In genomic region chr10:119131512-119132240, GRCh38 we compare ENCODE assay signal across 9 cellular contexts. TPM values are rescaled to one million over a fixed set of nuclear protein-coding genes. Genes with fewer than 3 reads are reported as not detected.
DNase-seq lines count a peak whose midpoint lies in the region; ATAC-seq, FAIRE-seq and TF ChIP-seq lines count a peak whose summit lies in the region.
"Had no signal": no experiment of that assay in that cellular context is flagged by ENCODE, and none has a peak within 500 bp of the region (broad histone marks: within the 10 kb centered on the region; RNA-seq: fewer than 3 reads in every experiment).

No MANE protein-coding gene starts in this region.

- H3K4me3 Mint-ChIP-seq in progenitor cell of endocrine pancreas (ENCODE audit: low read depth) = no peak overlapping the region

- H3K9ac ChIP-seq in endocrine pancreas (ENCODE audit: control insufficient read depth, insufficient read depth, low read length) = no peak overlapping the region

- H3K27me3 Mint-ChIP-seq in progenitor cell of endocrine pancreas = no peaks in the 10 kb centered on the region

- 72 to 77% methylated on average over 10 of the region's 10 CpGs for WGBS in pancreas, 2 donors

- intact Hi-C loops in Right ventricle myocardium inferior (cut with DNase I) = no loop called here
- intact Hi-C loops in cardiac septum (cut with DNase I) = no loop called here
- intact Hi-C loops in pancreas (cut with DNase I) = no loop called here

- peak overlapping the region in 1 of 4 donors; percentile 41 for H3K27ac ChIP-seq in pancreas

- ATAC-seq in Right ventricle myocardium inferior = peak; percentile 63
- peak; percentile 67 for ATAC-seq in HG03460 (IDR thresholded peaks at IDR 0.05; ENCODE audit: unreplicated experiment)
- peak in 3 of 4 donors; percentile 48 to 78 (median 73) for ATAC-seq in pancreas

- no peak overlapping the region for H3K27ac Mint-ChIP-seq in progenitor cell of endocrine pancreas

- no peaks in the 10 kb centered on the region for H3K36me3 ChIP-seq in endocrine pancreas (ENCODE audit: control insufficient read depth, insufficient read depth, low read length)
- peaks cover 0 to 23% (median 4%) of the 10 kb centered on the region in 3 donors for H3K36me3 ChIP-seq in pancreas

- peaks cover 2% of the 10 kb centered on the region for H3K4me1 Mint-ChIP-seq in progenitor cell of endocrine pancreas (ENCODE audit: low read depth)

- H3K4me1 ChIP-seq in endocrine pancreas (ENCODE audit: control insufficient read depth, insufficient read depth, low read length) = peaks cover 5% of the 10 kb centered on the region
- no peaks in the 10 kb centered on the region for H3K4me1 ChIP-seq in pancreas

- H3K9me3 Mint-ChIP-seq in progenitor cell of endocrine pancreas (ENCODE audit: low read depth) = no peaks in the 10 kb centered on the region

- FAIRE-seq in pancreas (lab: Jason Lieb, UNC) = no peak
- FAIRE-seq: G401.6 had no signal

- DNase-seq in Right ventricle myocardium inferior (ENCODE audit: missing footprints) (no peak), cardiac septum (ENCODE audit: low spot score) (no peak), UCSD-AML1 (lab: John Stamatoyannopoulos, UW; ENCODE audit: unreplicated experiment) (peak; percentile 17), pancreas (no peak), NCI-H69 (lab: John Stamatoyannopoulos, UW) (no peak), progenitor cell of endocrine pancreas (ENCODE audit: low spot score, unreplicated experiment) (no peak)

- peaks cover 34% of the 10 kb centered on the region for H3K36me3 Mint-ChIP-seq in progenitor cell of endocrine pancreas (ENCODE audit: insufficient read depth)

- TF ChIP-seq CTCF in pancreas (IDR thresholded peaks at IDR 0.05) = no peak
- no peak for TF ChIP-seq CTCF in progenitor cell of endocrine pancreas (IDR thresholded peaks at IDR 0.05; ENCODE audit: unreplicated experiment)

- H3K4me3 ChIP-seq in endocrine pancreas (ENCODE audit: control insufficient read depth, insufficient read depth, low read length) = peak overlapping the region; percentile 73
- no peak overlapping the region for H3K4me3 ChIP-seq in pancreas

- no peaks in the 10 kb centered on the region for H3K27me3 ChIP-seq in endocrine pancreas (ENCODE audit: control insufficient read depth, insufficient read depth, low read length)
- H3K27me3 ChIP-seq in pancreas = no peaks in the 10 kb centered on the region

- H3K9me3 ChIP-seq in endocrine pancreas (ENCODE audit: control insufficient read depth, low read length) = no peaks in the 10 kb centered on the region
- no peaks in the 10 kb centered on the region for H3K9me3 ChIP-seq in pancreas

RNA-seq across cellular contexts. Expression of gene DENND10, which starts 27.8 kb away (rescaled TPM):
- total RNA-seq in Right ventricle myocardium inferior = 20.2 TPM
- 22.2 TPM for total RNA-seq in cardiac septum
- 10 to 100 TPM in 3 of 6 donors, 1 to 10 TPM in 3; 7.7 to 16.3 (median 9.7) TPM for total RNA-seq in pancreas
- polyA plus RNA-seq in pancreas = 10 to 100 TPM in 1 of 2 donors, 1 to 10 TPM in 1; 7.2 to 13.1 TPM
- total RNA-seq in progenitor cell of endocrine pancreas = 44.6 and 48.5 TPM in 2 replicates

RNA-seq across cellular contexts. Expression of gene SFXN4, which starts 33.8 kb away (rescaled TPM):
- total RNA-seq in Right ventricle myocardium inferior (42.0 TPM), cardiac septum (44.0 TPM), pancreas (10 to 100 TPM; 16.1 to 28.4 (median 21.7) TPM), progenitor cell of endocrine pancreas (25.7 and 27.2 TPM in 2 replicates)
- 10 to 100 TPM; 56.8 to 58.6 TPM for polyA plus RNA-seq in pancreas

RNA-seq across cellular contexts. Expression of gene PRDX3, which starts 46.9 kb away (rescaled TPM):
- total RNA-seq in Right ventricle myocardium inferior (285 TPM), cardiac septum (220 TPM), pancreas (10 to 100 TPM; 27.1 to 59.3 (median 42.4) TPM), progenitor cell of endocrine pancreas (116 and 117 TPM in 2 replicates)
- polyA plus RNA-seq in pancreas = 10 to 100 TPM; 39.3 to 87.4 TPM

RNA-seq across cellular contexts. Expression of gene EIF3A, which starts 51.1 kb away (rescaled TPM):
- total RNA-seq in Right ventricle myocardium inferior (88.7 TPM), cardiac septum (133 TPM), pancreas (100 to 1,000 TPM in 4 of 6 donors, 10 to 100 TPM in 2; 64.8 to 145 (median 106) TPM), progenitor cell of endocrine pancreas (127 and 129 TPM in 2 replicates)
- 10 to 100 TPM; 37.2 to 42.1 TPM for polyA plus RNA-seq in pancreas
